In genomic region chr1:89604414-89604735, GRCh38 we compare ENCODE assay signal across 19 cellular contexts. TPM values are rescaled to one million over a fixed set of nuclear protein-coding genes. Genes with fewer than 3 reads are reported as not detected.
A peak's percentile ranks its signal among the peaks of the same experiment; 100 is the strongest.
DNase-seq lines count a peak whose midpoint lies in the region; ATAC-seq, FAIRE-seq and TF ChIP-seq lines count a peak whose summit lies in the region.
"Had no signal": no experiment of that assay in that cellular context is flagged by ENCODE, and none has a peak within 500 bp of the region (broad histone marks: within the 10 kb centered on the region; RNA-seq: fewer than 3 reads in every experiment).

No MANE protein-coding gene starts in this region.

- DNase-seq in activated naive CD4-positive, alpha-beta T cell treated with Interleukin-2 at 50 U/mL for 16 hours, result peak; percentile 27
- no peak for DNase-seq in activated naive CD4-positive, alpha-beta T cell (lab: John Stamatoyannopoulos, UW)
- DNase-seq in activated CD4-positive, alpha-beta memory T cell treated with anti-CD3 and anti-CD28 coated beads, Interleukin-2, amount 10 ng/mL, durations not matched to agents 7 days and 5 days, result no peak
- DNase-seq in bronchial epithelial cell (ENCODE audit: low read depth), result peak; percentile 38
- DNase-seq in stimulated activated naive B cell treated with anti-CD40 and anti-IgM and Interleukin-4, amounts not matched to agents 10 μg/mL and 1 μg/mL and 100 μg/mL, for 72 hours, result no peak
- DNase-seq in immature natural killer cell, result no peak
- no peak for DNase-seq in NCI-H187 (lab: John Stamatoyannopoulos, UW)
- DNase-seq: activated B cell treated with CpG ODN at 0.5 μM for 24 hours, activated gamma-delta T cell treated with Interleukin-2 at 50 U/mL for 16 hours, endodermal cell, left ventricle myocardium superior, NCI-H2029 treated with DMSO at 0.1 percent for 48 hours, NCI-H69, Peyer's patch, posterior cingulate gyrus, substantia nigra had no signal

- peaks cover 88% of the 10 kb centered on the region for H3K4me1 Mint-ChIP-seq in activated CD4-positive, alpha-beta memory T cell treated with anti-CD3 and anti-CD28 coated beads, Interleukin-2, amount 10 ng/mL, durations not matched to agents 7 days and 5 days
- peaks cover 59 to 96% of the 10 kb centered on the region in 2 donors for H3K4me1 Mint-ChIP-seq in stimulated activated naive B cell treated with anti-CD40 and anti-IgM and Interleukin-4, amounts not matched to agents 10 μg/mL and 1 μg/mL and 100 μg/mL, for 72 hours
- peaks cover 40% of the 10 kb centered on the region in 2 donors for H3K4me1 Mint-ChIP-seq in immature natural killer cell

- TF ChIP-seq CTCF in bronchial epithelial cell (IDR thresholded peaks at IDR 0.05; ENCODE audit: insufficient read depth, low read length, severe bottlenecking), result no peak

- H3K36me3 Mint-ChIP-seq in activated CD4-positive, alpha-beta memory T cell treated with anti-CD3 and anti-CD28 coated beads, Interleukin-2, amount 10 ng/mL, durations not matched to agents 7 days and 5 days (ENCODE audit: low read depth), result peaks cover 24% of the 10 kb centered on the region
- peaks cover 6 to 20% of the 10 kb centered on the region in 2 donors for H3K36me3 Mint-ChIP-seq in stimulated activated naive B cell treated with anti-CD40 and anti-IgM and Interleukin-4, amounts not matched to agents 10 μg/mL and 1 μg/mL and 100 μg/mL, for 72 hours
- H3K36me3 Mint-ChIP-seq in immature natural killer cell, result no peaks in the 10 kb centered on the region

- ATAC-seq in stimulated activated naive B cell treated with anti-CD40 and anti-IgM and Interleukin-4, amounts not matched to agents 10 μg/mL and 1 μg/mL and 100 μg/mL, for 72 hours (replicated peaks), result no peak
- ATAC-seq in GM21528 (IDR thresholded peaks at IDR 0.05; ENCODE audit: low FRiP score, unreplicated experiment), result no peak

- POLR2A ChIA-PET in activated CD4-positive, alpha-beta memory T cell treated with anti-CD3 and anti-CD28 coated beads, Interleukin-2, amount 10 ng/mL, durations not matched to agents 7 days and 5 days (lab: Charles Lee), result interaction anchor here (1.0 to 12.0 kb wide), 17 partner anchors 7 to 477 kb away, joined by 3 to 828 read pairs (median 10); partner anchors contain the start of genes LRRC8B and LRRC8C

- no peak for FAIRE-seq in bronchial epithelial cell (lab: Jason Lieb, UNC)

- no peak overlapping the region for H3K4me3 Mint-ChIP-seq in activated CD4-positive, alpha-beta memory T cell treated with anti-CD3 and anti-CD28 coated beads, Interleukin-2, amount 10 ng/mL, durations not matched to agents 7 days and 5 days
- no peak overlapping the region for H3K4me3 Mint-ChIP-seq in stimulated activated naive B cell treated with anti-CD40 and anti-IgM and Interleukin-4, amounts not matched to agents 10 μg/mL and 1 μg/mL and 100 μg/mL, for 72 hours
- H3K4me3 Mint-ChIP-seq in immature natural killer cell, result no peak overlapping the region
- H3K4me3 Mint-ChIP-seq: activated B cell treated with CpG ODN at 0.5 μM for 24 hours; central memory CD8-positive, alpha-beta T cell; endodermal cell had no signal

- H3K36me3 ChIP-seq in bronchial epithelial cell (ENCODE audit: control insufficient read depth, insufficient read depth, low read length), result no peaks in the 10 kb centered on the region
- H3K36me3 ChIP-seq: Peyer's patch had no signal

- peak overlapping the region; percentile 99 for H3K27ac Mint-ChIP-seq in activated CD4-positive, alpha-beta memory T cell treated with anti-CD3 and anti-CD28 coated beads, Interleukin-2, amount 10 ng/mL, durations not matched to agents 7 days and 5 days
- H3K27ac Mint-ChIP-seq in stimulated activated naive B cell treated with anti-CD40 and anti-IgM and Interleukin-4, amounts not matched to agents 10 μg/mL and 1 μg/mL and 100 μg/mL, for 72 hours, result peak overlapping the region; percentile 59
- H3K27ac Mint-ChIP-seq in immature natural killer cell, result no peak overlapping the region
- H3K27ac Mint-ChIP-seq: activated B cell treated with CpG ODN at 0.5 μM for 24 hours, endodermal cell had no signal

- no peaks in the 10 kb centered on the region for H3K9me3 Mint-ChIP-seq in activated CD4-positive, alpha-beta memory T cell treated with anti-CD3 and anti-CD28 coated beads, Interleukin-2, amount 10 ng/mL, durations not matched to agents 7 days and 5 days
- no peaks in the 10 kb centered on the region for H3K9me3 Mint-ChIP-seq in stimulated activated naive B cell treated with anti-CD40 and anti-IgM and Interleukin-4, amounts not matched to agents 10 μg/mL and 1 μg/mL and 100 μg/mL, for 72 hours
- no peaks in the 10 kb centered on the region for H3K9me3 Mint-ChIP-seq in immature natural killer cell
- H3K9me3 Mint-ChIP-seq: activated B cell treated with CpG ODN at 0.5 μM for 24 hours; central memory CD8-positive, alpha-beta T cell; endodermal cell had no signal

- CTCF ChIA-PET in activated CD4-positive, alpha-beta memory T cell treated with anti-CD3 and anti-CD28 coated beads, Interleukin-2, amount 10 ng/mL, durations not matched to agents 7 days and 5 days (lab: Charles Lee), result interaction anchor here (0.9 to 10.4 kb wide), 12 partner anchors 10 to 158 kb away, joined by 3 to 102 read pairs (median 8); partner anchors contain the start of gene LRRC8C

- H3K27me3 ChIP-seq in bronchial epithelial cell (ENCODE audit: control insufficient read depth, insufficient read depth, low read length), result no peaks in the 10 kb centered on the region
- H3K27me3 ChIP-seq: Peyer's patch had no signal

- no peaks in the 10 kb centered on the region for H3K27me3 Mint-ChIP-seq in activated CD4-positive, alpha-beta memory T cell treated with anti-CD3 and anti-CD28 coated beads, Interleukin-2, amount 10 ng/mL, durations not matched to agents 7 days and 5 days
- no peaks in the 10 kb centered on the region for H3K27me3 Mint-ChIP-seq in stimulated activated naive B cell treated with anti-CD40 and anti-IgM and Interleukin-4, amounts not matched to agents 10 μg/mL and 1 μg/mL and 100 μg/mL, for 72 hours
- no peaks in the 10 kb centered on the region for H3K27me3 Mint-ChIP-seq in immature natural killer cell (ENCODE audit: low read depth in 3 of 3)
- H3K27me3 Mint-ChIP-seq: activated B cell treated with CpG ODN at 0.5 μM for 24 hours; central memory CD8-positive, alpha-beta T cell had no signal

- no peak overlapping the region for H3K4me3 ChIP-seq in bronchial epithelial cell (ENCODE audit: low read depth, low read length)
- H3K4me3 ChIP-seq: Peyer's patch, smooth muscle cell had no signal

RNA-seq across cellular contexts. Expression of gene LRRC8C, which starts 28.5 kb away (rescaled TPM):
- total RNA-seq in activated CD4-positive, alpha-beta memory T cell treated with anti-CD3 and anti-CD28 coated beads, Interleukin-2, amount 10 ng/mL, durations not matched to agents 7 days and 5 days, result 10 to 100 TPM; 52.5 to 55.6 TPM
- total RNA-seq in bronchial epithelial cell, result 5.5 and 8.8 TPM in 2 replicates
- polyA plus RNA-seq in immature natural killer cell, result 1 to 10 TPM; 3.5 to 7.3 (median 4.1) TPM

Comparison
In these comparisons a context has a peak if more than half of its experiments do, and no peak if none do; other contexts are left out.
1. DNase-seq: peak in activated naive CD4-positive, alpha-beta T cell treated with Interleukin-2 at 50 U/mL for 16 hours (single experiment) and bronchial epithelial cell (single experiment); none in activated naive CD4-positive, alpha-beta T cell (0 of 4), activated CD4-positive, alpha-beta memory T cell treated with anti-CD3 and anti-CD28 coated beads, Interleukin-2, amount 10 ng/mL, durations not matched to agents 7 days and 5 days (single experiment), stimulated activated naive B cell treated with anti-CD40 and anti-IgM and Interleukin-4, amounts not matched to agents 10 μg/mL and 1 μg/mL and 100 μg/mL, for 72 hours (single experiment), immature natural killer cell (0 of 3) and NCI-H187 (0 of 2).
2. H3K27ac Mint-ChIP-seq: peak in activated CD4-positive, alpha-beta memory T cell treated with anti-CD3 and anti-CD28 coated beads, Interleukin-2, amount 10 ng/mL, durations not matched to agents 7 days and 5 days (single experiment) and stimulated activated naive B cell treated with anti-CD40 and anti-IgM and Interleukin-4, amounts not matched to agents 10 μg/mL and 1 μg/mL and 100 μg/mL, for 72 hours (single experiment); none in immature natural killer cell (0 of 6).